13 cellular contexts compared by ENCODE assay signal in genomic region chr14:74852922-74853530, GRCh38. TPM values are rescaled to one million over a fixed set of nuclear protein-coding genes. Genes with fewer than 3 reads are reported as not detected.
DNase-seq lines count a peak whose midpoint lies in the region; ATAC-seq and TF ChIP-seq lines count a peak whose summit lies in the region.
"Had no signal": no experiment of that assay in that cellular context is flagged by ENCODE, and none has a peak within 500 bp of the region (broad histone marks: within the 10 kb centered on the region; RNA-seq: fewer than 3 reads in every experiment).

No MANE protein-coding gene starts in this region.

- peaks cover 15% of the 10 kb centered on the region for H3K4me1 Mint-ChIP-seq in activated T-helper 1 cell treated with anti-CD3 and anti-CD28 coated beads, Interleukin-12 subunit alpha, Interleukin-12 subunit beta, Interleukin-2, Interleukin-4 antibody, amounts not matched to agents 30 ng/mL and 10 ng/mL and 1 ng/mL, durations not matched to agents 14 hours and 24 hours and 36 hours (ENCODE audit: low read depth)
- H3K4me1 Mint-ChIP-seq in stimulated activated memory B cell treated with anti-CD40 and anti-IgM and Interleukin-4, amounts not matched to agents 10 μg/mL and 1 μg/mL and 100 μg/mL, for 72 hours = peaks cover 23% of the 10 kb centered on the region

- no peak for TF ChIP-seq CTCF in hepatocyte (IDR thresholded peaks at IDR 0.05; ENCODE audit: poor library complexity)

- no peak overlapping the region for H3K4me3 Mint-ChIP-seq in activated T-helper 1 cell treated with anti-CD3 and anti-CD28 coated beads, Interleukin-12 subunit alpha, Interleukin-12 subunit beta, Interleukin-2, Interleukin-4 antibody, amounts not matched to agents 30 ng/mL and 10 ng/mL and 1 ng/mL, durations not matched to agents 14 hours and 24 hours and 36 hours
- H3K4me3 Mint-ChIP-seq in stimulated activated memory B cell treated with anti-CD40 and anti-IgM and Interleukin-4, amounts not matched to agents 10 μg/mL and 1 μg/mL and 100 μg/mL, for 72 hours = no peak overlapping the region

- peak overlapping the region; percentile 18 for H3K4me2 ChIP-seq in hepatocyte
- H3K4me2 ChIP-seq: smooth muscle cell had no signal

- H3K9me3 ChIP-seq in hepatocyte (ENCODE audit: low read depth) = no peaks in the 10 kb centered on the region

- H3K4me3 ChIP-seq in hepatocyte = no peak overlapping the region
- H3K4me3 ChIP-seq: smooth muscle cell had no signal

- H3K4me1 ChIP-seq in hepatocyte (ENCODE audit: insufficient read depth) = peaks cover 26% of the 10 kb centered on the region

- peak; percentile 39 for ATAC-seq in stimulated activated memory B cell treated with anti-CD40 and anti-IgM and Interleukin-4, amounts not matched to agents 10 μg/mL and 1 μg/mL and 100 μg/mL, for 72 hours

- no peak overlapping the region for H2AFZ ChIP-seq in hepatocyte

- no peaks in the 10 kb centered on the region for H3K79me2 ChIP-seq in hepatocyte

- intact Hi-C loops in activated T-helper 1 cell treated with anti-CD3 and anti-CD28 coated beads, Interleukin-12 subunit alpha, Interleukin-12 subunit beta, Interleukin-2, Interleukin-4 antibody, amounts not matched to agents 30 ng/mL and 10 ng/mL and 1 ng/mL, durations not matched to agents 14 hours and 24 hours and 36 hours (cut with micrococcal nuclease) = no loop called here

- DNase-seq in H4 (ENCODE audit: low spot score) (peak; percentile 13), hepatocyte (ENCODE audit: low spot score) (peak; percentile 16), 8988T (no peak), NCI-H2081 treated with DMSO at 0.1 percent for 48 hours (lab: John Stamatoyannopoulos, UW) (no peak), KG1 (lab: John Stamatoyannopoulos, UW) (no peak)
- no peak for DNase-seq in activated T-helper 1 cell treated with anti-CD3 and anti-CD28 coated beads, Interleukin-12 subunit alpha, Interleukin-12 subunit beta, Interleukin-2, Interleukin-4 antibody, amounts not matched to agents 30 ng/mL and 10 ng/mL and 1 ng/mL, durations not matched to agents 14 hours and 24 hours and 36 hours (ENCODE audit: low spot score)
- DNase-seq: activated CD4-positive, alpha-beta T cell treated with anti-CD3 and anti-CD28 coated beads, Interleukin-2, amount 50 U/mL, for 48 hours; midbrain; stimulated activated CD8-positive, alpha-beta memory T cell treated with anti-CD3 and anti-CD28 coated beads, Interleukin-4, amount 100 ng/mL, for 48 hours had no signal

- H3K9me2 ChIP-seq in hepatocyte (replicated peaks; ENCODE audit: insufficient read depth) = no peaks in the 10 kb centered on the region

- no peaks in the 10 kb centered on the region for H3K36me3 Mint-ChIP-seq in activated T-helper 1 cell treated with anti-CD3 and anti-CD28 coated beads, Interleukin-12 subunit alpha, Interleukin-12 subunit beta, Interleukin-2, Interleukin-4 antibody, amounts not matched to agents 30 ng/mL and 10 ng/mL and 1 ng/mL, durations not matched to agents 14 hours and 24 hours and 36 hours (ENCODE audit: low read depth)
- H3K36me3 Mint-ChIP-seq in stimulated activated memory B cell treated with anti-CD40 and anti-IgM and Interleukin-4, amounts not matched to agents 10 μg/mL and 1 μg/mL and 100 μg/mL, for 72 hours = no peaks in the 10 kb centered on the region

- H3K36me3 ChIP-seq in hepatocyte (replicated peaks; ENCODE audit: insufficient read depth, low read depth) = no peaks in the 10 kb centered on the region

- H3K27me3 Mint-ChIP-seq in activated T-helper 1 cell treated with anti-CD3 and anti-CD28 coated beads, Interleukin-12 subunit alpha, Interleukin-12 subunit beta, Interleukin-2, Interleukin-4 antibody, amounts not matched to agents 30 ng/mL and 10 ng/mL and 1 ng/mL, durations not matched to agents 14 hours and 24 hours and 36 hours (ENCODE audit: insufficient read depth) = no peaks in the 10 kb centered on the region
- H3K27me3 Mint-ChIP-seq in stimulated activated memory B cell treated with anti-CD40 and anti-IgM and Interleukin-4, amounts not matched to agents 10 μg/mL and 1 μg/mL and 100 μg/mL, for 72 hours = no peaks in the 10 kb centered on the region

- H3K9me3 Mint-ChIP-seq in activated T-helper 1 cell treated with anti-CD3 and anti-CD28 coated beads, Interleukin-12 subunit alpha, Interleukin-12 subunit beta, Interleukin-2, Interleukin-4 antibody, amounts not matched to agents 30 ng/mL and 10 ng/mL and 1 ng/mL, durations not matched to agents 14 hours and 24 hours and 36 hours = no peaks in the 10 kb centered on the region
- H3K9me3 Mint-ChIP-seq in stimulated activated memory B cell treated with anti-CD40 and anti-IgM and Interleukin-4, amounts not matched to agents 10 μg/mL and 1 μg/mL and 100 μg/mL, for 72 hours = no peaks in the 10 kb centered on the region

- WGBS in hepatocyte (ENCODE audit: low lambda C conversion rate, missing lambda C conversion rate) = 35% methylated on average over 2 of the region's 2 CpGs

- peak overlapping the region; percentile 34 for H3K27ac Mint-ChIP-seq in activated T-helper 1 cell treated with anti-CD3 and anti-CD28 coated beads, Interleukin-12 subunit alpha, Interleukin-12 subunit beta, Interleukin-2, Interleukin-4 antibody, amounts not matched to agents 30 ng/mL and 10 ng/mL and 1 ng/mL, durations not matched to agents 14 hours and 24 hours and 36 hours
- peak overlapping the region; percentile 44 for H3K27ac Mint-ChIP-seq in stimulated activated memory B cell treated with anti-CD40 and anti-IgM and Interleukin-4, amounts not matched to agents 10 μg/mL and 1 μg/mL and 100 μg/mL, for 72 hours

- no peaks in the 10 kb centered on the region for H4K20me1 ChIP-seq in hepatocyte (ENCODE audit: insufficient read depth, poor library complexity, severe bottlenecking)

- H3K27me3 ChIP-seq in hepatocyte = no peaks in the 10 kb centered on the region

- H3K27ac ChIP-seq in hepatocyte = peak overlapping the region; percentile 83

RNA-seq across cellular contexts. Expression of gene PROX2, which starts 22.9 kb away (rescaled TPM):
- total RNA-seq in H4 (2014; rRNA removed; shearing (Covaris generic)) = not detected in 2 replicates
- not detected in 2 replicates for total RNA-seq in activated T-helper 1 cell treated with anti-CD3 and anti-CD28 coated beads, Interleukin-12 subunit alpha, Interleukin-12 subunit beta, Interleukin-2, Interleukin-4 antibody, amounts not matched to agents 30 ng/mL and 10 ng/mL and 1 ng/mL, durations not matched to agents 14 hours and 24 hours and 36 hours
- not detected in 2 replicates for total RNA-seq in hepatocyte
- 0.50 TPM in 1 of 2 replicates, not detected in the other for polyA plus RNA-seq in hepatocyte
- total RNA-seq: frontal cortex, SK-MEL-5, smooth muscle cell had no signal

RNA-seq across cellular contexts. Expression of gene DLST, which starts 28.7 kb away (rescaled TPM):
- 26.1 and 29.9 TPM in 2 replicates for total RNA-seq in H4 (2014; rRNA removed; shearing (Covaris generic))
- total RNA-seq in activated T-helper 1 cell treated with anti-CD3 and anti-CD28 coated beads, Interleukin-12 subunit alpha, Interleukin-12 subunit beta, Interleukin-2, Interleukin-4 antibody, amounts not matched to agents 30 ng/mL and 10 ng/mL and 1 ng/mL, durations not matched to agents 14 hours and 24 hours and 36 hours = 98.9 and 107 TPM in 2 replicates
- total RNA-seq in hepatocyte = 68.7 and 69.4 TPM in 2 replicates
- 5.6 and 10.8 TPM in 2 replicates for polyA plus RNA-seq in hepatocyte

Comparison
In these comparisons a context has a peak if more than half of its experiments do, and no peak if none do; other contexts are left out.
1. DNase-seq: peak in H4 (single experiment) and hepatocyte (single experiment); none in activated T-helper 1 cell treated with anti-CD3 and anti-CD28 coated beads, Interleukin-12 subunit alpha, Interleukin-12 subunit beta, Interleukin-2, Interleukin-4 antibody, amounts not matched to agents 30 ng/mL and 10 ng/mL and 1 ng/mL, durations not matched to agents 14 hours and 24 hours and 36 hours (single experiment), 8988T (single experiment), NCI-H2081 treated with DMSO at 0.1 percent for 48 hours (single experiment) and KG1 (single experiment).